Comparison of ENCODE assay signal across 10 cellular contexts in genomic region chr14:68292467-68293334, GRCh38.
A peak's percentile ranks its signal among the peaks of the same experiment; 100 is the strongest.
DNase-seq lines count a peak whose midpoint lies in the region; ATAC-seq, FAIRE-seq and TF ChIP-seq lines count a peak whose summit lies in the region.
"Had no signal": no experiment of that assay in that cellular context is flagged by ENCODE, and none has a peak within 500 bp of the region (broad histone marks: within the 10 kb centered on the region; RNA-seq: fewer than 3 reads in every experiment).

No MANE protein-coding gene starts in this region.

- no peak for DNase-seq in T-cell
- DNase-seq in fibroblast of villous mesenchyme (ENCODE audit: low read depth): peak; percentile 44
- peak; percentile 51 for DNase-seq in small intestine
- no peak for DNase-seq in NCI-H2171 (lab: John Stamatoyannopoulos, UW)
- DNase-seq in GM10248 (ENCODE audit: extremely low spot score): no peak
- DNase-seq: activated T-cell treated with anti-CD3 and anti-CD28 coated beads, Interleukin-2, amount 50 U/mL, for 1 hour; lower lobe of right lung had no signal

- H3K27me3 Mint-ChIP-seq in T-cell: no peaks in the 10 kb centered on the region

- peaks cover 0 to under 1% (median 0%) of the 10 kb centered on the region in 3 donors for H3K9me3 Mint-ChIP-seq in T-cell

- H3K4me3 ChIP-seq in HUES6 (ENCODE audit: low read depth, low read length) (no peak overlapping the region), fibroblast of villous mesenchyme (ENCODE audit: low read depth, low read length) (no peak overlapping the region), small intestine (ENCODE audit: low read depth in 1 of 2, low read length in 2 of 2) (no peak overlapping the region)
- H3K4me3 ChIP-seq: lower lobe of right lung had no signal

- H3K36me3 ChIP-seq in HUES6 (ENCODE audit: control insufficient read depth, insufficient read depth, low read length) (no peaks in the 10 kb centered on the region), small intestine (ENCODE audit: control insufficient read depth in 2 of 2, insufficient read depth in 2 of 2, low read length in 2 of 2) (no peaks in the 10 kb centered on the region)
- H3K36me3 ChIP-seq: lower lobe of right lung had no signal

- no peak for FAIRE-seq in small intestine (lab: Jason Lieb, UNC)

- peak overlapping the region; percentile 77 to 93 for H3K27ac Mint-ChIP-seq in T-cell

- CTCF ChIA-PET in T-cell (lab: Charles Lee): interaction anchor here in 1 of 2 donors (0.6 kb wide), 1 partner anchor 16 kb away, joined by 3 read pairs; no protein-coding TSS in a partner anchor
- CTCF ChIA-PET in GM10248 (lab: Yijun Ruan, JAX): interaction anchor here (0.8 to 2.3 kb wide), 15 partner anchors 9 to 551 kb away, joined by 3 to 6 read pairs (median 3); no protein-coding TSS in a partner anchor

- peak overlapping the region in 2 of 3 donors; percentile 22 to 62 for H3K4me3 Mint-ChIP-seq in T-cell

- H3K4me1 ChIP-seq in HUES6 (ENCODE audit: control insufficient read depth, insufficient read depth, low read length) (peaks cover 47% of the 10 kb centered on the region), small intestine (ENCODE audit: control insufficient read depth in 2 of 2, insufficient read depth in 1 of 2, low read depth in 1 of 2, low read length in 1 of 2) (peaks cover 10 to 11% of the 10 kb centered on the region in 2 donors)

- H3K36me3 Mint-ChIP-seq in T-cell: no peaks in the 10 kb centered on the region

- H3K27ac ChIP-seq in HUES6 (ENCODE audit: low read depth, low read length) (peak overlapping the region; percentile 52; the same call in 1 of the 2 replicates), small intestine (ENCODE audit: low read depth in 1 of 2, low read length in 1 of 2) (no peak overlapping the region)
- H3K27ac ChIP-seq: lower lobe of right lung had no signal

- H3K9ac ChIP-seq in HUES6 (ENCODE audit: low read length): no peak overlapping the region

- WGBS in small intestine, 3 donors: 61 to 77% (median 66%) methylated on average over 7 of the region's 7 CpGs

- ATAC-seq in T-cell (replicated peaks in 1 of 4) (no peak), GM18511 (IDR thresholded peaks at IDR 0.05; ENCODE audit: unreplicated experiment) (no peak), HG02840 (IDR thresholded peaks at IDR 0.05; ENCODE audit: low FRiP score, unreplicated experiment) (no peak)
- ATAC-seq: lower lobe of right lung had no signal

- H3K27me3 ChIP-seq in HUES6 (ENCODE audit: control insufficient read depth, insufficient read depth, low read length) (no peaks in the 10 kb centered on the region), small intestine (ENCODE audit: control insufficient read depth in 2 of 2, insufficient read depth in 2 of 2, low read length in 2 of 2) (no peaks in the 10 kb centered on the region)

- no peak for TF ChIP-seq CTCF in fibroblast of villous mesenchyme (IDR thresholded peaks at IDR 0.05; ENCODE audit: insufficient read depth, low read depth, low read length)
- no peak for TF ChIP-seq CTCF in GM10248 (IDR thresholded peaks at IDR 0.05; ENCODE audit: control extremely low read depth, extremely low read depth, low read depth, missing control alignments)

- no peaks in the 10 kb centered on the region for H3K9me3 ChIP-seq in HUES6 (ENCODE audit: control insufficient read depth, insufficient read depth, low read depth, low read length)
- no peaks in the 10 kb centered on the region for H3K9me3 ChIP-seq in small intestine (ENCODE audit: control insufficient read depth, low read depth)
- H3K9me3 ChIP-seq: lower lobe of right lung had no signal

- peaks cover 50 to 63% (median 56%) of the 10 kb centered on the region in 3 donors for H3K4me1 Mint-ChIP-seq in T-cell

- POLR2A ChIA-PET in T-cell (lab: Charles Lee): no interaction called here
- POLR2A ChIA-PET in GM10248 (lab: Yijun Ruan, JAX): interaction anchor here (0.5 to 1.5 kb wide), 3 partner anchors 9 to 516 kb away, joined by 3 read pairs; no protein-coding TSS in a partner anchor

Comparison
In these comparisons a context has a peak if more than half of its experiments do, and no peak if none do; other contexts are left out.
1. DNase-seq: peak in fibroblast of villous mesenchyme (single experiment) and small intestine (single experiment); none in T-cell (0 of 34), NCI-H2171 (single experiment) and GM10248 (single experiment).